Comparison of ENCODE assay signal across 27 cellular contexts in the genomic region with DNA sequence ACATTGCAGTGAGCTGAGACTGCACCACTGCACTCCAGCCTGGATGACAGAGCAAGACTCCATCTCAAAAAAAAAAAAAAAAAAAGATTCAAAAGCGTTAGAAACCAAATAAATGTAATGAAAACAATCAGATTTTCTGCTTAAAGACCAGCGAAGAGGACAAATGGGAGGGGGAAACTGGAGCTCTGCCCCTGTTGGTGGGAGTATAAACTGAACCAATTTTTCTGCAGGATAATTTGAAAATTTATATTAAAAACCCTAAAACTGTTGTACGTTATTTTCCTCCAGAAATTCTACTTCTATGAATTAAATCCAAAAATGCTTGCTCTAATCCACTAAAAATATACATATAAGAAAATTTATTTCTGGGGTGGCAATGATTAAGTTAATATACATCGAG.
"Had no signal": no experiment of that assay in that cellular context is flagged by ENCODE, and none has a peak within 500 bp of the region (broad histone marks: within the 10 kb centered on the region; RNA-seq: fewer than 3 reads in every experiment).

No MANE protein-coding gene starts in this region.

- H3K4me1 ChIP-seq: ascending aorta, colonic mucosa had no signal

- H3K27ac Mint-ChIP-seq: activated CD4-positive, alpha-beta memory T cell treated with anti-CD3 and anti-CD28 coated beads, Interleukin-2, amount 10 ng/mL, durations not matched to agents 7 days and 5 days; activated CD4-positive, alpha-beta T cell treated with anti-CD3 and anti-CD28 coated beads, Interleukin-2, amount 10 ng/mL, durations not matched to agents 7 days and 5 days; activated naive CD4-positive, alpha-beta T cell treated with anti-CD3 and anti-CD28 coated beads, Interleukin-2, amount 10 ng/mL, durations not matched to agents 7 days and 5 days; activated naive CD8-positive, alpha-beta T cell treated with anti-CD3 and anti-CD28 coated beads, Interleukin-2, amount 10 ng/mL, durations not matched to agents 7 days and 5 days; activated T-cell treated with anti-CD3 and anti-CD28 coated beads, Interleukin-2, amount 50 U/mL, for 24 hours; activated T-cell treated with anti-CD3 and anti-CD28 coated beads, Interleukin-2, amount 50 U/mL, for 72 hours; brain; WTC11 had no signal

- H3K9me3 ChIP-seq: ascending aorta, colonic mucosa, esophagus squamous epithelium, gastroesophageal sphincter, heart right ventricle had no signal

- H3K4me3 ChIP-seq: ascending aorta, colonic mucosa, dorsolateral prefrontal cortex, esophagus squamous epithelium, gastroesophageal sphincter, heart right ventricle had no signal

- H3K36me3 ChIP-seq: ascending aorta, colonic mucosa, esophagus squamous epithelium, gastroesophageal sphincter, heart right ventricle had no signal

- H3K27me3 ChIP-seq: ascending aorta, colonic mucosa, dorsolateral prefrontal cortex, esophagus squamous epithelium, gastroesophageal sphincter, heart right ventricle had no signal

- H3K36me3 Mint-ChIP-seq: activated naive CD4-positive, alpha-beta T cell treated with anti-CD3 and anti-CD28 coated beads, Interleukin-2, amount 10 ng/mL, durations not matched to agents 7 days and 5 days; activated naive CD4-positive, alpha-beta T cell treated with anti-CD3 and anti-CD28 coated beads, Interleukin-2, amount 50 U/mL, for 72 hours; activated naive CD8-positive, alpha-beta T cell treated with anti-CD3 and anti-CD28 coated beads, Interleukin-2, amount 10 ng/mL, durations not matched to agents 7 days and 5 days; brain; WTC11 had no signal

- DNase-seq: activated CD4-positive, alpha-beta memory T cell treated with anti-CD3 and anti-CD28 coated beads, Interleukin-2, amount 10 ng/mL, durations not matched to agents 7 days and 5 days; activated CD4-positive, alpha-beta T cell treated with anti-CD3 and anti-CD28 coated beads for 1 hour; activated CD4-positive, alpha-beta T cell treated with anti-CD3 and anti-CD28 coated beads for 4 hours; activated CD4-positive, alpha-beta T cell treated with anti-CD3 and anti-CD28 coated beads, Interleukin-2, amount 10 ng/mL, durations not matched to agents 7 days and 5 days; activated CD4-positive, alpha-beta T cell treated with anti-CD3 and anti-CD28 coated beads, Interleukin-2, amount 50 U/mL, for 4 hours; activated CD8-positive, alpha-beta memory T cell treated with anti-CD3 and anti-CD28 coated beads, Interleukin-2, amount 50 U/mL, for 48 hours; activated gamma-delta T cell; activated naive CD4-positive, alpha-beta T cell; activated naive CD4-positive, alpha-beta T cell treated with anti-CD3 and anti-CD28 coated beads, Interleukin-2, amount 10 ng/mL, durations not matched to agents 7 days and 5 days; activated naive CD8-positive, alpha-beta T cell treated with anti-CD3 and anti-CD28 coated beads, Interleukin-2, amount 10 ng/mL, durations not matched to agents 7 days and 5 days; activated T-cell treated with anti-CD3 and anti-CD28 coated beads for 4 hours; activated T-cell treated with anti-CD3 and anti-CD28 coated beads, Interleukin-2, amount 50 U/mL, for 24 hours; activated T-cell treated with anti-CD3 and anti-CD28 coated beads, Interleukin-2, amount 50 U/mL, for 72 hours; colonic mucosa; dorsolateral prefrontal cortex; effector memory CD4-positive, alpha-beta T cell; esophagus squamous epithelium; foreskin melanocyte; heart right ventricle; T-helper 2 cell had no signal

- H3K27ac ChIP-seq: ascending aorta, colonic mucosa, dorsolateral prefrontal cortex, epithelial cell of prostate, esophagus squamous epithelium, gastroesophageal sphincter, heart right ventricle, VCaP had no signal

- H3K27me3 Mint-ChIP-seq: activated T-cell treated with anti-CD3 and anti-CD28 coated beads, Interleukin-2, amount 50 U/mL, for 24 hours had no signal

- H3K9me3 Mint-ChIP-seq: activated CD4-positive, alpha-beta memory T cell treated with anti-CD3 and anti-CD28 coated beads, Interleukin-2, amount 10 ng/mL, durations not matched to agents 7 days and 5 days; activated CD4-positive, alpha-beta T cell treated with anti-CD3 and anti-CD28 coated beads, Interleukin-2, amount 10 ng/mL, durations not matched to agents 7 days and 5 days; activated naive CD4-positive, alpha-beta T cell treated with anti-CD3 and anti-CD28 coated beads, Interleukin-2, amount 10 ng/mL, durations not matched to agents 7 days and 5 days; activated naive CD4-positive, alpha-beta T cell treated with anti-CD3 and anti-CD28 coated beads, Interleukin-2, amount 50 U/mL, for 72 hours; activated naive CD8-positive, alpha-beta T cell treated with anti-CD3 and anti-CD28 coated beads, Interleukin-2, amount 10 ng/mL, durations not matched to agents 7 days and 5 days; activated T-cell treated with anti-CD3 and anti-CD28 coated beads, Interleukin-2, amount 50 U/mL, for 24 hours; activated T-cell treated with anti-CD3 and anti-CD28 coated beads, Interleukin-2, amount 50 U/mL, for 72 hours; brain; WTC11 had no signal

- H3K4me3 Mint-ChIP-seq: activated CD4-positive, alpha-beta memory T cell treated with anti-CD3 and anti-CD28 coated beads, Interleukin-2, amount 10 ng/mL, durations not matched to agents 7 days and 5 days; activated CD4-positive, alpha-beta T cell treated with anti-CD3 and anti-CD28 coated beads, Interleukin-2, amount 10 ng/mL, durations not matched to agents 7 days and 5 days; activated naive CD4-positive, alpha-beta T cell treated with anti-CD3 and anti-CD28 coated beads, Interleukin-2, amount 10 ng/mL, durations not matched to agents 7 days and 5 days; activated naive CD8-positive, alpha-beta T cell treated with anti-CD3 and anti-CD28 coated beads, Interleukin-2, amount 10 ng/mL, durations not matched to agents 7 days and 5 days; activated T-cell treated with anti-CD3 and anti-CD28 coated beads, Interleukin-2, amount 50 U/mL, for 24 hours; activated T-cell treated with anti-CD3 and anti-CD28 coated beads, Interleukin-2, amount 50 U/mL, for 72 hours; brain; WTC11 had no signal
